Comparison of ENCODE assay signal across 34 cellular contexts in the genomic region with DNA sequence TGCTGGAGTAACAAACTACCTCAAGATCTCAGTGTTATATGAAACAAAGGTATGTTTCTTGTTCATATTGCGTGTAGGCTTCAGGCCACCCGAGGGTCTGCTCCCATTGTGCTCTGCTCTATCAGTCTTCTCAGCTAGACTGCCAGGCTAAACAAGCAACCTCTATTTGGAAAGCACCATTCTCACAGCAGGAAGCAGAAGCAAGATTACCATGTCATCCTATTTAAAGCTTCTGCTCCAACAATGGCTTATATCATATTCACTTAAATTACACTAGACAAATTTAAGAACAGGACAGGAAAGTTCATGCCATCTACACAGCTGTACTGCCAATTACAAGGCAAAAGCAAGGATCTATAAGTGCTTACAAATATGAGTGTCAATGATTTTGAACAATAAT.
"Had no signal": no experiment of that assay in that cellular context is flagged by ENCODE, and none has a peak within 500 bp of the region (broad histone marks: within the 10 kb centered on the region; RNA-seq: fewer than 3 reads in every experiment).

No MANE protein-coding gene starts in this region.

- H3K9me3 Mint-ChIP-seq: activated CD4-positive, alpha-beta memory T cell treated with anti-CD3 and anti-CD28 coated beads for 36 hours; activated naive CD4-positive, alpha-beta T cell treated with anti-CD3 and anti-CD28 coated beads for 36 hours; activated T-helper 1 cell treated with anti-CD3 and anti-CD28 coated beads, Interleukin-12 subunit alpha, Interleukin-12 subunit beta, Interleukin-2, Interleukin-4 antibody, amounts not matched to agents 30 ng/mL and 10 ng/mL and 1 ng/mL, durations not matched to agents 14 hours and 24 hours and 36 hours; stimulated activated naive CD8-positive, alpha-beta T cell treated with anti-CD3 and anti-CD28 coated beads, Interleukin-15, amount 100 ng/mL, for 72 hours had no signal

- H3K27ac Mint-ChIP-seq: activated CD4-positive, alpha-beta memory T cell treated with anti-CD3 and anti-CD28 coated beads for 36 hours; activated naive CD4-positive, alpha-beta T cell treated with anti-CD3 and anti-CD28 coated beads for 36 hours; activated naive CD8-positive, alpha-beta T cell treated with anti-CD3 and anti-CD28 coated beads for 36 hours; activated T-helper 1 cell treated with anti-CD3 and anti-CD28 coated beads, Interleukin-12 subunit alpha, Interleukin-12 subunit beta, Interleukin-2, Interleukin-4 antibody, amounts not matched to agents 30 ng/mL and 10 ng/mL and 1 ng/mL, durations not matched to agents 14 hours and 24 hours and 36 hours; naive B cell; nephron progenitor cell; stimulated activated memory B cell treated with anti-CD40 and anti-IgM and Interleukin-4, amounts not matched to agents 10 μg/mL and 1 μg/mL and 100 μg/mL, for 72 hours; stimulated activated naive CD8-positive, alpha-beta T cell treated with anti-CD3 and anti-CD28 coated beads, Interleukin-15, amount 100 ng/mL, for 72 hours had no signal

- H3K4me1 ChIP-seq: adrenal gland, body of pancreas, pancreas, prostate gland, upper lobe of left lung, vagina had no signal

- H3K79me2 ChIP-seq: hepatocyte had no signal

- H3K27me3 ChIP-seq: adrenal gland, body of pancreas, gastroesophageal sphincter, hepatocyte, pancreas, upper lobe of left lung, vagina had no signal

- H3K4me1 Mint-ChIP-seq: activated naive CD8-positive, alpha-beta T cell treated with anti-CD3 and anti-CD28 coated beads for 36 hours; naive B cell; stimulated activated memory B cell treated with anti-CD40 and anti-IgM and Interleukin-4, amounts not matched to agents 10 μg/mL and 1 μg/mL and 100 μg/mL, for 72 hours; stimulated activated naive CD8-positive, alpha-beta T cell treated with anti-CD3 and anti-CD28 coated beads, Interleukin-15, amount 100 ng/mL, for 72 hours had no signal

- H3K4me3 ChIP-seq: adrenal gland, body of pancreas, gastroesophageal sphincter, hepatocyte, pancreas, prostate gland, smooth muscle cell, upper lobe of left lung, vagina had no signal

- H3K27me3 Mint-ChIP-seq: activated CD4-positive, alpha-beta memory T cell treated with anti-CD3 and anti-CD28 coated beads for 36 hours; activated naive CD8-positive, alpha-beta T cell treated with anti-CD3 and anti-CD28 coated beads for 36 hours; naive B cell; stimulated activated memory B cell treated with anti-CD40 and anti-IgM and Interleukin-4, amounts not matched to agents 10 μg/mL and 1 μg/mL and 100 μg/mL, for 72 hours; stimulated activated naive CD8-positive, alpha-beta T cell treated with anti-CD3 and anti-CD28 coated beads, Interleukin-15, amount 100 ng/mL, for 72 hours had no signal

- H3K36me3 ChIP-seq: adrenal gland, gastroesophageal sphincter, pancreas, prostate gland, upper lobe of left lung, vagina, WERI-Rb-1 had no signal

- H3K27ac ChIP-seq: adrenal gland, body of pancreas, gastroesophageal sphincter, hepatocyte, pancreas, prostate gland, upper lobe of left lung, vagina, WERI-Rb-1 had no signal

- H3K4me2 ChIP-seq: hepatocyte, smooth muscle cell had no signal

- H3K36me3 Mint-ChIP-seq: activated CD4-positive, alpha-beta memory T cell treated with anti-CD3 and anti-CD28 coated beads for 36 hours; activated naive CD8-positive, alpha-beta T cell treated with anti-CD3 and anti-CD28 coated beads for 36 hours; naive B cell; stimulated activated memory B cell treated with anti-CD40 and anti-IgM and Interleukin-4, amounts not matched to agents 10 μg/mL and 1 μg/mL and 100 μg/mL, for 72 hours had no signal

- H2AFZ ChIP-seq: hepatocyte had no signal

- H3K9me3 ChIP-seq: adrenal gland, body of pancreas, gastroesophageal sphincter, pancreas, prostate gland, upper lobe of left lung, vagina had no signal

- DNase-seq: activated CD4-positive, alpha-beta memory T cell treated with anti-CD3 and anti-CD28 coated beads for 36 hours; activated CD4-positive, alpha-beta T cell treated with anti-CD3 and anti-CD28 coated beads for 48 hours; activated CD8-positive, alpha-beta memory T cell treated with anti-CD3 and anti-CD28 coated beads, Interleukin-2, amount 50 U/mL, for 4 hours; activated effector memory CD4-positive, alpha-beta T cell treated with anti-CD3 and anti-CD28 coated beads, Interleukin-2, amount 50 U/mL, for 16 hours; activated naive CD4-positive, alpha-beta T cell treated with anti-CD3 and anti-CD28 coated beads for 36 hours; activated naive CD8-positive, alpha-beta T cell treated with anti-CD3 and anti-CD28 coated beads for 36 hours; activated T-cell treated with anti-CD3 and anti-CD28 coated beads, Interleukin-2, amount 50 U/mL, for 1 hour; adrenal gland; aorta; body of pancreas; dermis blood vessel endothelial cell; effector CD4-positive, alpha-beta T cell; left cardiac atrium; left ventricle myocardium superior; naive B cell; nephron progenitor cell; nucleus accumbens; pancreas; stimulated activated CD4-positive, alpha-beta T cell treated with anti-CD3 and anti-CD28 coated beads, Interleukin-1b, Interleukin-23, amount 100 ng/mL, for 48 hours; stimulated activated CD4-positive, alpha-beta T cell treated with anti-CD3 and anti-CD28 coated beads, Interleukin-4, amount 100 ng/mL, for 4 hours; stimulated activated CD8-positive, alpha-beta memory T cell treated with anti-CD3 and anti-CD28 coated beads, Interleukin-4, amount 100 ng/mL, for 48 hours; stimulated activated naive CD8-positive, alpha-beta T cell treated with anti-CD3 and anti-CD28 coated beads, Interleukin-15, amount 100 ng/mL, for 72 hours; substantia nigra; T1000; upper lobe of left lung; WERI-Rb-1 had no signal

- H3K4me3 Mint-ChIP-seq: activated CD4-positive, alpha-beta memory T cell treated with anti-CD3 and anti-CD28 coated beads for 36 hours; activated naive CD4-positive, alpha-beta T cell treated with anti-CD3 and anti-CD28 coated beads for 36 hours; activated naive CD8-positive, alpha-beta T cell treated with anti-CD3 and anti-CD28 coated beads for 36 hours; activated T-helper 1 cell treated with anti-CD3 and anti-CD28 coated beads, Interleukin-12 subunit alpha, Interleukin-12 subunit beta, Interleukin-2, Interleukin-4 antibody, amounts not matched to agents 30 ng/mL and 10 ng/mL and 1 ng/mL, durations not matched to agents 14 hours and 24 hours and 36 hours; naive B cell; nephron progenitor cell; stimulated activated memory B cell treated with anti-CD40 and anti-IgM and Interleukin-4, amounts not matched to agents 10 μg/mL and 1 μg/mL and 100 μg/mL, for 72 hours; stimulated activated naive CD8-positive, alpha-beta T cell treated with anti-CD3 and anti-CD28 coated beads, Interleukin-15, amount 100 ng/mL, for 72 hours had no signal

- ATAC-seq: activated CD4-positive, CD25-positive, alpha-beta regulatory T cell treated with anti-CD3 and anti-CD28 coated beads, Interleukin-2, amount 50 U/mL, for 24 hours; body of pancreas; gastroesophageal sphincter; left cardiac atrium; left ventricle myocardium superior; pancreas; stimulated activated memory B cell treated with anti-CD40 and anti-IgM and Interleukin-4, amounts not matched to agents 10 μg/mL and 1 μg/mL and 100 μg/mL, for 72 hours; stimulated activated naive CD8-positive, alpha-beta T cell treated with anti-CD3 and anti-CD28 coated beads, Interleukin-15, amount 100 ng/mL, for 72 hours had no signal
